In genomic region chr11:128615612-128616011, GRCh38 we compare ENCODE assay signal across 19 cellular contexts.
"Had no signal": no experiment of that assay in that cellular context is flagged by ENCODE, and none has a peak within 500 bp of the region (broad histone marks: within the 10 kb centered on the region; RNA-seq: fewer than 3 reads in every experiment).

No MANE protein-coding gene starts in this region.

- H3K27ac Mint-ChIP-seq: activated naive CD4-positive, alpha-beta T cell treated with anti-CD3 and anti-CD28 coated beads, Interleukin-2, amount 50 U/mL, for 72 hours; memory B cell had no signal

- H3K36me3 ChIP-seq: adrenal gland, breast epithelium, esophagus muscularis mucosa, gastroesophageal sphincter, heart right ventricle, suprapubic skin, transverse colon had no signal

- H3K27ac ChIP-seq: adrenal gland, breast epithelium, esophagus muscularis mucosa, gastroesophageal sphincter, heart right ventricle, suprapubic skin, transverse colon had no signal

- H3K27me3 Mint-ChIP-seq: memory B cell; stimulated activated naive CD8-positive, alpha-beta T cell treated with anti-CD3 and anti-CD28 coated beads, Interleukin-15, amount 100 ng/mL, for 72 hours had no signal

- H3K27me3 ChIP-seq: adrenal gland, breast epithelium, esophagus muscularis mucosa, heart right ventricle, transverse colon had no signal

- H3K4me3 Mint-ChIP-seq: immature natural killer cell; memory B cell; natural killer cell; stimulated activated naive CD8-positive, alpha-beta T cell treated with anti-CD3 and anti-CD28 coated beads, Interleukin-15, amount 100 ng/mL, for 72 hours had no signal

- ATAC-seq: activated naive CD4-positive, alpha-beta T cell treated with anti-CD3 and anti-CD28 coated beads, Interleukin-2, amount 50 U/mL, for 72 hours; gastroesophageal sphincter; natural killer cell; stimulated activated naive CD8-positive, alpha-beta T cell treated with anti-CD3 and anti-CD28 coated beads, Interleukin-15, amount 100 ng/mL, for 72 hours had no signal

- H3K9me3 Mint-ChIP-seq: activated naive CD4-positive, alpha-beta T cell treated with anti-CD3 and anti-CD28 coated beads, Interleukin-2, amount 50 U/mL, for 72 hours; immature natural killer cell; memory B cell; natural killer cell; stimulated activated naive CD8-positive, alpha-beta T cell treated with anti-CD3 and anti-CD28 coated beads, Interleukin-15, amount 100 ng/mL, for 72 hours had no signal

- H3K36me3 Mint-ChIP-seq: memory B cell, natural killer cell had no signal

- H3K4me3 ChIP-seq: adrenal gland, breast epithelium, esophagus muscularis mucosa, gastroesophageal sphincter, heart right ventricle, suprapubic skin, transverse colon had no signal

- H3K4me1 ChIP-seq: breast epithelium had no signal

- H3K9me3 ChIP-seq: adrenal gland, breast epithelium, esophagus muscularis mucosa, gastroesophageal sphincter, heart right ventricle, suprapubic skin, transverse colon had no signal

- DNase-seq: activated CD4-positive, CD25-positive, alpha-beta regulatory T cell treated with anti-CD3 and anti-CD28 coated beads, Interleukin-2, amount 50 U/mL, for 72 hours; activated gamma-delta T cell treated with Interleukin-2 at 50 U/mL for 16 hours; adrenal gland; cerebellar nuclear complex; cortex of kidney; effector CD4-positive, alpha-beta T cell; immature natural killer cell; natural killer cell; stimulated activated CD4-positive, alpha-beta T cell treated with anti-CD3 and anti-CD28 coated beads, Interleukin-12 subunit alpha, Interleukin-12 subunit beta, amount 100 ng/mL, for 4 hours; stimulated activated CD4-positive, alpha-beta T cell treated with anti-CD3 and anti-CD28 coated beads, Interleukin-2, amount 100 ng/mL, for 24 hours; stimulated activated naive CD8-positive, alpha-beta T cell treated with anti-CD3 and anti-CD28 coated beads, Interleukin-15, amount 100 ng/mL, for 72 hours; transverse colon had no signal
